In the genomic region with DNA sequence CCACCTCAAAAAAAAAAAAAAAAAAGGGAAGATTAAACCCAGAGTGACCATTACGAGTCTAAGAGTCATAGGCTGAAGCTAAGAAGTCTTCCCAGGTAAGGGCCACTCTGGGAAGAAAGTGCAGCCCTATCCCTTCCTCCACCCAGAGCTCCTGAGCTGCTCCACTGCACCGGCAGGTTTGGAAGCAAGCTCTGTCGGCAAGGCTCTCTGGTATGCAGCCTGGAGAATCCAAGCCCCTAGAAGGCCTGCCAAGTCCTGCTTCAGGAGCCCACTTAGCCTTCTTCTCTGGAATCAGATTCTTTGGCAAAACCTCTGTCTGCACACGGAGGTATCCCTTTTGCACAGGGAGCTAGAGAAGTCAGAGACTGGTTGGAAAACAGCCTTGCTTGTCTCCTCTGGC, we compare ENCODE assay signal across 10 cellular contexts.
"Had no signal": no experiment of that assay in that cellular context is flagged by ENCODE, and none has a peak within 500 bp of the region (broad histone marks: within the 10 kb centered on the region; RNA-seq: fewer than 3 reads in every experiment).

No MANE protein-coding gene starts in this region.

- DNase-seq: activated CD4-positive, alpha-beta T cell treated with anti-CD3 and anti-CD28 coated beads for 1 hour; activated CD4-positive, alpha-beta T cell treated with anti-CD3 and anti-CD28 coated beads, Interleukin-2, amount 50 U/mL, for 4 hours; activated naive CD4-positive, alpha-beta T cell treated with anti-CD3 and anti-CD28 coated beads for 36 hours; hippocampal formation; left ventricle myocardium inferior; stimulated activated CD4-positive, alpha-beta T cell treated with anti-CD3 and anti-CD28 coated beads, Interleukin-2, amount 100 ng/mL, for 24 hours; T-helper 9 cell had no signal

- H3K27ac Mint-ChIP-seq: activated naive CD4-positive, alpha-beta T cell treated with anti-CD3 and anti-CD28 coated beads for 36 hours; activated T-helper 2 cell treated with anti-CD3 and anti-CD28 coated beads, Interferon-gamma antibody, Interleukin-2, Interleukin-4, amounts not matched to agents 10 μg/mL and 5 μg/mL and 100 μg/mL, durations not matched to agents 14 hours and 24 hours and 36 hours; memory B cell had no signal

- H3K27me3 Mint-ChIP-seq: memory B cell; naive thymus-derived CD8-positive, alpha-beta T cell had no signal

- H3K36me3 Mint-ChIP-seq: naive thymus-derived CD8-positive, alpha-beta T cell had no signal

- H3K9me3 Mint-ChIP-seq: activated naive CD4-positive, alpha-beta T cell treated with anti-CD3 and anti-CD28 coated beads for 36 hours; activated T-helper 2 cell treated with anti-CD3 and anti-CD28 coated beads, Interferon-gamma antibody, Interleukin-2, Interleukin-4, amounts not matched to agents 10 μg/mL and 5 μg/mL and 100 μg/mL, durations not matched to agents 14 hours and 24 hours and 36 hours; memory B cell; naive thymus-derived CD8-positive, alpha-beta T cell had no signal

- ATAC-seq: naive thymus-derived CD8-positive, alpha-beta T cell had no signal

- H3K4me3 Mint-ChIP-seq: activated naive CD4-positive, alpha-beta T cell treated with anti-CD3 and anti-CD28 coated beads for 36 hours; memory B cell had no signal
